Comparison of ENCODE assay signal across 1 cellular context in the genomic region with DNA sequence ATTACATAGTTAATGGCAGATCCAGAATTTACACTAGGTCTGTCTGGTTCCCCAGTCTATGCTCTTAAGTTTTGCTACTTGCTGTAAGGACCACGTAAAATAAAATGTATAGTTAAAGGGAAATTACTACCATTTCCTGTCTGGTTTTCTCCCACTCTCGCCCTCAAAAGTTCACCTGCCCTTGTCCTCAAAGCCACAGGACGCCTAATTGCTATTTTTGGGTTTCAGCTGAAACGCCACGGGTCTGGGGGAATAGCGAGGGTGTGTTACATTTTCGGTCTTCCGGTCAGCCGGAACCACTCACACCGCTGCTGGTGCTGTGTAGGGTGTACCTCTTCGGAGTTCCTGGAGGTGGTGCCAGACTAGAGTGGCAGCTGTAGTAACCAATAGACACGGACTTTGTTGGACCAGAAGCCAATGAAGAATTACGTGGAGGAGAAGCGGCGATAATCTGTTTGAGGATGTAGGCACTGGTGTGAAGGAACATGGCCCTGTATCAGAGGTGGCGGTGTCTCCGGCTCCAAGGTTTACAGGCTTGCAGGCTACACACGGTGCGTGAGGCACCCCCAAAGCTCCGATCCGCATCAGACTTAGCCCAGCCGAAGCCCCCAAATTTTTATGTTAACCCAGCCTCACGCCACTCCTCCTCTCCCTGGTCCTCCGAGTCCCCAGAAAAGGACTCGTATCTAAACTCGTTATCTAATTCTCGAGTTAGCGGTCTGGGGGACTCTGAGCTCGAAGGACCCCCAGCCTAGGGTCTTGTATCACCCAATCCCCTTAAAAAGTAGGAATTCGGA.
TF ChIP-seq lines count a peak whose summit lies in the region.

A gene with protein sequence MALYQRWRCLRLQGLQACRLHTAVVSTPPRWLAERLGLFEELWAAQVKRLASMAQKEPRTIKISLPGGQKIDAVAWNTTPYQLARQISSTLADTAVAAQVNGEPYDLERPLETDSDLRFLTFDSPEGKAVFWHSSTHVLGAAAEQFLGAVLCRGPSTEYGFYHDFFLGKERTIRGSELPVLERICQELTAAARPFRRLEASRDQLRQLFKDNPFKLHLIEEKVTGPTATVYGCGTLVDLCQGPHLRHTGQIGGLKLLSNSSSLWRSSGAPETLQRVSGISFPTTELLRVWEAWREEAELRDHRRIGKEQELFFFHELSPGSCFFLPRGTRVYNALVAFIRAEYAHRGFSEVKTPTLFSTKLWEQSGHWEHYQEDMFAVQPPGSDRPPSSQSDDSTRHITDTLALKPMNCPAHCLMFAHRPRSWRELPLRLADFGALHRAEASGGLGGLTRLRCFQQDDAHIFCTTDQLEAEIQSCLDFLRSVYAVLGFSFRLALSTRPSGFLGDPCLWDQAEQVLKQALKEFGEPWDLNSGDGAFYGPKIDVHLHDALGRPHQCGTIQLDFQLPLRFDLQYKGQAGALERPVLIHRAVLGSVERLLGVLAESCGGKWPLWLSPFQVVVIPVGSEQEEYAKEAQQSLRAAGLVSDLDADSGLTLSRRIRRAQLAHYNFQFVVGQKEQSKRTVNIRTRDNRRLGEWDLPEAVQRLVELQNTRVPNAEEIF (plus strand): TSS at position 454 of the 797 bp plus-strand sequence. CDS start 32 bp downstream, at position 486.

TF ChIP-seq in K562, 482 proteins besides CTCF, POLR2A, EP300 and RAD21 (continued from another document and continues in another):
- TF ChIP-seq, protein P1, sequence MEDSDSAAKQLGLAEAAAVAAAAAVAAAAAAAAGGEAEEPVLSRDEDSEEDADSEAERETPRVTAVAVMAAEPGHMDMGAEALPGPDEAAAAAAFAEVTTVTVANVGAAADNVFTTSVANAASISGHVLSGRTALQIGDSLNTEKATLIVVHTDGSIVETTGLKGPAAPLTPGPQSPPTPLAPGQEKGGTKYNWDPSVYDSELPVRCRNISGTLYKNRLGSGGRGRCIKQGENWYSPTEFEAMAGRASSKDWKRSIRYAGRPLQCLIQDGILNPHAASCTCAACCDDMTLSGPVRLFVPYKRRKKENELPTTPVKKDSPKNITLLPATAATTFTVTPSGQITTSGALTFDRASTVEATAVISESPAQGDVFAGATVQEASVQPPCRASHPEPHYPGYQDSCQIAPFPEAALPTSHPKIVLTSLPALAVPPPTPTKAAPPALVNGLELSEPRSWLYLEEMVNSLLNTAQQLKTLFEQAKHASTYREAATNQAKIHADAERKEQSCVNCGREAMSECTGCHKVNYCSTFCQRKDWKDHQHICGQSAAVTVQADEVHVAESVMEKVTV (CRISPR knock-in tag; IDR thresholded peaks at IDR 0.05), result 0 out of 2 replicates have a peak, but pooled peaks have one; percentile 20
- no peak for TF ChIP-seq ZNF785 (CRISPR knock-in tag; IDR thresholded peaks at IDR 0.05)
- TF ChIP-seq MIER1 (IDR thresholded peaks at IDR 0.05; ENCODE audit: low read depth), result 0 out of 2 replicates have a peak, but pooled peaks have one; percentile 34
- peak; percentile 75; the same call in 1 of the 2 replicates for TF ChIP-seq HLTF (IDR thresholded peaks at IDR 0.05)
- TF ChIP-seq GATAD2A (IDR thresholded peaks at IDR 0.05), result peak; percentile 28; the same call in 1 of the 2 replicates
- no peak for TF ChIP-seq ZSCAN29 (IDR thresholded peaks at IDR 0.05)
- no peak for TF ChIP-seq ETS2 (tag; IDR thresholded peaks at IDR 0.05; ENCODE audit: borderline replicate concordance, poor library complexity, severe bottlenecking)
- TF ChIP-seq ARNT (IDR thresholded peaks at IDR 0.05), result peak; percentile 92 to 96
- peak; percentile 47 for TF ChIP-seq HDAC3 (IDR thresholded peaks at IDR 0.05; ENCODE audit: borderline replicate concordance, partially characterized antibody)
- TF ChIP-seq ZNF311 (CRISPR knock-in tag; IDR thresholded peaks at IDR 0.05), result no peak
- peak; percentile 71; the same call in 1 of the 2 replicates for TF ChIP-seq ZBTB7A (IDR thresholded peaks at IDR 0.05; ENCODE audit: borderline replicate concordance, control insufficient read depth, low read depth, low read length)
- TF ChIP-seq TRIM28 (IDR thresholded peaks at IDR 0.05), result peak; percentile 66; the same call in 1 of the 2 replicates
- no peak for TF ChIP-seq POLR3G (IDR thresholded peaks at IDR 0.05; ENCODE audit: extremely low read depth, insufficient read length, insufficient replicate concordance)
- TF ChIP-seq, protein P2, sequence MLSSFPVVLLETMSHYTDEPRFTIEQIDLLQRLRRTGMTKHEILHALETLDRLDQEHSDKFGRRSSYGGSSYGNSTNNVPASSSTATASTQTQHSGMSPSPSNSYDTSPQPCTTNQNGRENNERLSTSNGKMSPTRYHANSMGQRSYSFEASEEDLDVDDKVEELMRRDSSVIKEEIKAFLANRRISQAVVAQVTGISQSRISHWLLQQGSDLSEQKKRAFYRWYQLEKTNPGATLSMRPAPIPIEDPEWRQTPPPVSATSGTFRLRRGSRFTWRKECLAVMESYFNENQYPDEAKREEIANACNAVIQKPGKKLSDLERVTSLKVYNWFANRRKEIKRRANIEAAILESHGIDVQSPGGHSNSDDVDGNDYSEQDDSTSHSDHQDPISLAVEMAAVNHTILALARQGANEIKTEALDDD (IDR thresholded peaks at IDR 0.05), result peak; percentile 34; the same call in 1 of the 2 replicates
- TF ChIP-seq TEAD4 (IDR thresholded peaks at IDR 0.05; ENCODE audit: low read length), result peak; percentile 51; the same call in 1 of the 2 replicates
- no peak for TF ChIP-seq TEAD4 (CRISPR knock-in tag; IDR thresholded peaks at IDR 0.05; ENCODE audit: borderline replicate concordance)
- 0 out of 2 replicates have a peak, but pooled peaks have one; percentile 21 for TF ChIP-seq TCF3 (CRISPR knock-in tag; IDR thresholded peaks at IDR 0.05)
- no peak for TF ChIP-seq ZNF212 (CRISPR knock-in tag; IDR thresholded peaks at IDR 0.05)
- TF ChIP-seq BRD9 (IDR thresholded peaks at IDR 0.05; ENCODE audit: low read depth, partially characterized antibody), result peak; percentile 66
- no peak for TF ChIP-seq TFAM (CRISPR knock-in tag; conservative IDR thresholded peaks at IDR 0.05)
- TF ChIP-seq, protein P3, sequence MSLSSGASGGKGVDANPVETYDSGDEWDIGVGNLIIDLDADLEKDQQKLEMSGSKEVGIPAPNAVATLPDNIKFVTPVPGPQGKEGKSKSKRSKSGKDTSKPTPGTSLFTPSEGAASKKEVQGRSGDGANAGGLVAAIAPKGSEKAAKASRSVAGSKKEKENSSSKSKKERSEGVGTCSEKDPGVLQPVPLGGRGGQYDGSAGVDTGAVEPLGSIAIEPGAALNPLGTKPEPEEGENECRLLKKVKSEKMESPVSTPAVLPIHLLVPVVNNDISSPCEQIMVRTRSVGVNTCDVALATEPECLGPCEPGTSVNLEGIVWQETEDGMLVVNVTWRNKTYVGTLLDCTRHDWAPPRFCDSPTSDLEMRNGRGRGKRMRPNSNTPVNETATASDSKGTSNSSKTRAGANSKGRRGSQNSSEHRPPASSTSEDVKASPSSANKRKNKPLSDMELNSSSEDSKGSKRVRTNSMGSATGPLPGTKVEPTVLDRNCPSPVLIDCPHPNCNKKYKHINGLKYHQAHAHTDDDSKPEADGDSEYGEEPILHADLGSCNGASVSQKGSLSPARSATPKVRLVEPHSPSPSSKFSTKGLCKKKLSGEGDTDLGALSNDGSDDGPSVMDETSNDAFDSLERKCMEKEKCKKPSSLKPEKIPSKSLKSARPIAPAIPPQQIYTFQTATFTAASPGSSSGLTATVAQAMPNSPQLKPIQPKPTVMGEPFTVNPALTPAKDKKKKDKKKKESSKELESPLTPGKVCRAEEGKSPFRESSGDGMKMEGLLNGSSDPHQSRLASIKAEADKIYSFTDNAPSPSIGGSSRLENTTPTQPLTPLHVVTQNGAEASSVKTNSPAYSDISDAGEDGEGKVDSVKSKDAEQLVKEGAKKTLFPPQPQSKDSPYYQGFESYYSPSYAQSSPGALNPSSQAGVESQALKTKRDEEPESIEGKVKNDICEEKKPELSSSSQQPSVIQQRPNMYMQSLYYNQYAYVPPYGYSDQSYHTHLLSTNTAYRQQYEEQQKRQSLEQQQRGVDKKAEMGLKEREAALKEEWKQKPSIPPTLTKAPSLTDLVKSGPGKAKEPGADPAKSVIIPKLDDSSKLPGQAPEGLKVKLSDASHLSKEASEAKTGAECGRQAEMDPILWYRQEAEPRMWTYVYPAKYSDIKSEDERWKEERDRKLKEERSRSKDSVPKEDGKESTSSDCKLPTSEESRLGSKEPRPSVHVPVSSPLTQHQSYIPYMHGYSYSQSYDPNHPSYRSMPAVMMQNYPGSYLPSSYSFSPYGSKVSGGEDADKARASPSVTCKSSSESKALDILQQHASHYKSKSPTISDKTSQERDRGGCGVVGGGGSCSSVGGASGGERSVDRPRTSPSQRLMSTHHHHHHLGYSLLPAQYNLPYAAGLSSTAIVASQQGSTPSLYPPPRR (CRISPR knock-in tag; IDR thresholded peaks at IDR 0.05; ENCODE audit: borderline replicate concordance), result 0 out of 2 replicates have a peak, but pooled peaks have one; percentile 49
- TF ChIP-seq, protein P4, sequence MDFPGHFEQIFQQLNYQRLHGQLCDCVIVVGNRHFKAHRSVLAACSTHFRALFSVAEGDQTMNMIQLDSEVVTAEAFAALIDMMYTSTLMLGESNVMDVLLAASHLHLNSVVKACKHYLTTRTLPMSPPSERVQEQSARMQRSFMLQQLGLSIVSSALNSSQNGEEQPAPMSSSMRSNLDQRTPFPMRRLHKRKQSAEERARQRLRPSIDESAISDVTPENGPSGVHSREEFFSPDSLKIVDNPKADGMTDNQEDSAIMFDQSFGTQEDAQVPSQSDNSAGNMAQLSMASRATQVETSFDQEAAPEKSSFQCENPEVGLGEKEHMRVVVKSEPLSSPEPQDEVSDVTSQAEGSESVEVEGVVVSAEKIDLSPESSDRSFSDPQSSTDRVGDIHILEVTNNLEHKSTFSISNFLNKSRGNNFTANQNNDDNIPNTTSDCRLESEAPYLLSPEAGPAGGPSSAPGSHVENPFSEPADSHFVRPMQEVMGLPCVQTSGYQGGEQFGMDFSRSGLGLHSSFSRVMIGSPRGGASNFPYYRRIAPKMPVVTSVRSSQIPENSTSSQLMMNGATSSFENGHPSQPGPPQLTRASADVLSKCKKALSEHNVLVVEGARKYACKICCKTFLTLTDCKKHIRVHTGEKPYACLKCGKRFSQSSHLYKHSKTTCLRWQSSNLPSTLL (IDR thresholded peaks at IDR 0.05), result no peak
- TF ChIP-seq RBM14 (IDR thresholded peaks at IDR 0.05; ENCODE audit: borderline replicate concordance, insufficient read depth, low read depth, low read length), result no peak
- TF ChIP-seq, protein P5, sequence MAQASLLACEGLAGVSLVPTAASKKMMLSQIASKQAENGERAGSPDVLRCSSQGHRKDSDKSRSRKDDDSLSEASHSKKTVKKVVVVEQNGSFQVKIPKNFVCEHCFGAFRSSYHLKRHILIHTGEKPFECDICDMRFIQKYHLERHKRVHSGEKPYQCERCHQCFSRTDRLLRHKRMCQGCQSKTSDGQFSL (CRISPR knock-in tag; IDR thresholded peaks at IDR 0.05), result peak; percentile 70; the same call in 1 of the 2 replicates
- TF ChIP-seq, protein P5 (tag; IDR thresholded peaks at IDR 0.05), result peak in 1 of 2 experiments; percentile 40; a peak in 2 of 4 replicates
- peak; percentile 60 for TF ChIP-seq FOSL1 (tag; conservative IDR thresholded peaks at IDR 0.05)
- TF ChIP-seq ELF1 (tag; IDR thresholded peaks at IDR 0.05), result peak; percentile 87
- 0 out of 2 replicates have a peak, but pooled peaks have one; percentile 27 for TF ChIP-seq ZNF175 (CRISPR knock-in tag; IDR thresholded peaks at IDR 0.05; ENCODE audit: low read depth)
- peak; percentile 98 for TF ChIP-seq MEF2A (IDR thresholded peaks at IDR 0.05; ENCODE audit: control insufficient read depth, low read depth, low read length)
- TF ChIP-seq NCOA6 (IDR thresholded peaks at IDR 0.05), result peak; percentile 52; the same call in 1 of the 2 replicates
- peak; percentile 76 for TF ChIP-seq NR2C1 (IDR thresholded peaks at IDR 0.05)
- TF ChIP-seq NR2C1 (tag; IDR thresholded peaks at IDR 0.05), result peak; percentile 80
- TF ChIP-seq SNIP1 (IDR thresholded peaks at IDR 0.05; ENCODE audit: low read depth), result 0 out of 2 replicates have a peak, but pooled peaks have one; percentile 43
- TF ChIP-seq, protein P6, sequence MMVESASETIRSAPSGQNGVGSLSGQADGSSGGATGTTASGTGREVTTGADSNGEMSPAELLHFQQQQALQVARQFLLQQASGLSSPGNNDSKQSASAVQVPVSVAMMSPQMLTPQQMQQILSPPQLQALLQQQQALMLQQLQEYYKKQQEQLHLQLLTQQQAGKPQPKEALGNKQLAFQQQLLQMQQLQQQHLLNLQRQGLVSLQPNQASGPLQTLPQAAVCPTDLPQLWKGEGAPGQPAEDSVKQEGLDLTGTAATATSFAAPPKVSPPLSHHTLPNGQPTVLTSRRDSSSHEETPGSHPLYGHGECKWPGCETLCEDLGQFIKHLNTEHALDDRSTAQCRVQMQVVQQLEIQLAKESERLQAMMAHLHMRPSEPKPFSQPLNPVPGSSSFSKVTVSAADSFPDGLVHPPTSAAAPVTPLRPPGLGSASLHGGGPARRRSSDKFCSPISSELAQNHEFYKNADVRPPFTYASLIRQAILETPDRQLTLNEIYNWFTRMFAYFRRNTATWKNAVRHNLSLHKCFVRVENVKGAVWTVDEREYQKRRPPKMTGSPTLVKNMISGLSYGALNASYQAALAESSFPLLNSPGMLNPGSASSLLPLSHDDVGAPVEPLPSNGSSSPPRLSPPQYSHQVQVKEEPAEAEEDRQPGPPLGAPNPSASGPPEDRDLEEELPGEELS (CRISPR knock-in tag; IDR thresholded peaks at IDR 0.05; ENCODE audit: borderline replicate concordance), result no peak
- TF ChIP-seq ZZZ3 (IDR thresholded peaks at IDR 0.05), result no peak; the same call in 1 of the 2 replicates
- TF ChIP-seq NCOR1 (IDR thresholded peaks at IDR 0.05), result peak; percentile 66
- TF ChIP-seq NONO (IDR thresholded peaks at IDR 0.05; ENCODE audit: low read depth in 2 of 2, low read length in 1 of 2), result peak in 1 of 2 experiments; percentile 72; a peak in 1 of 4 replicates
- TF ChIP-seq, protein P7, sequence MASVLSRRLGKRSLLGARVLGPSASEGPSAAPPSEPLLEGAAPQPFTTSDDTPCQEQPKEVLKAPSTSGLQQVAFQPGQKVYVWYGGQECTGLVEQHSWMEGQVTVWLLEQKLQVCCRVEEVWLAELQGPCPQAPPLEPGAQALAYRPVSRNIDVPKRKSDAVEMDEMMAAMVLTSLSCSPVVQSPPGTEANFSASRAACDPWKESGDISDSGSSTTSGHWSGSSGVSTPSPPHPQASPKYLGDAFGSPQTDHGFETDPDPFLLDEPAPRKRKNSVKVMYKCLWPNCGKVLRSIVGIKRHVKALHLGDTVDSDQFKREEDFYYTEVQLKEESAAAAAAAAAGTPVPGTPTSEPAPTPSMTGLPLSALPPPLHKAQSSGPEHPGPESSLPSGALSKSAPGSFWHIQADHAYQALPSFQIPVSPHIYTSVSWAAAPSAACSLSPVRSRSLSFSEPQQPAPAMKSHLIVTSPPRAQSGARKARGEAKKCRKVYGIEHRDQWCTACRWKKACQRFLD (CRISPR knock-in tag; IDR thresholded peaks at IDR 0.05), result peak; percentile 68; the same call in 1 of the 2 replicates
- peak; percentile 98 for TF ChIP-seq PHF20 (IDR thresholded peaks at IDR 0.05; ENCODE audit: partially characterized antibody)
- TF ChIP-seq MYNN (IDR thresholded peaks at IDR 0.05), result peak; percentile 73; the same call in 1 of the 2 replicates
- TF ChIP-seq MYNN (CRISPR knock-in tag; IDR thresholded peaks at IDR 0.05), result no peak
- TF ChIP-seq, protein P8, sequence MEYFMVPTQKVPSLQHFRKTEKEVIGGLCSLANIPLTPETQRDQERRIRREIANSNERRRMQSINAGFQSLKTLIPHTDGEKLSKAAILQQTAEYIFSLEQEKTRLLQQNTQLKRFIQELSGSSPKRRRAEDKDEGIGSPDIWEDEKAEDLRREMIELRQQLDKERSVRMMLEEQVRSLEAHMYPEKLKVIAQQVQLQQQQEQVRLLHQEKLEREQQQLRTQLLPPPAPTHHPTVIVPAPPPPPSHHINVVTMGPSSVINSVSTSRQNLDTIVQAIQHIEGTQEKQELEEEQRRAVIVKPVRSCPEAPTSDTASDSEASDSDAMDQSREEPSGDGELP (CRISPR knock-in tag; IDR thresholded peaks at IDR 0.05; ENCODE audit: borderline replicate concordance), result peak; percentile 96
